Comparison of ENCODE assay signal across 15 cellular contexts in the genomic region with DNA sequence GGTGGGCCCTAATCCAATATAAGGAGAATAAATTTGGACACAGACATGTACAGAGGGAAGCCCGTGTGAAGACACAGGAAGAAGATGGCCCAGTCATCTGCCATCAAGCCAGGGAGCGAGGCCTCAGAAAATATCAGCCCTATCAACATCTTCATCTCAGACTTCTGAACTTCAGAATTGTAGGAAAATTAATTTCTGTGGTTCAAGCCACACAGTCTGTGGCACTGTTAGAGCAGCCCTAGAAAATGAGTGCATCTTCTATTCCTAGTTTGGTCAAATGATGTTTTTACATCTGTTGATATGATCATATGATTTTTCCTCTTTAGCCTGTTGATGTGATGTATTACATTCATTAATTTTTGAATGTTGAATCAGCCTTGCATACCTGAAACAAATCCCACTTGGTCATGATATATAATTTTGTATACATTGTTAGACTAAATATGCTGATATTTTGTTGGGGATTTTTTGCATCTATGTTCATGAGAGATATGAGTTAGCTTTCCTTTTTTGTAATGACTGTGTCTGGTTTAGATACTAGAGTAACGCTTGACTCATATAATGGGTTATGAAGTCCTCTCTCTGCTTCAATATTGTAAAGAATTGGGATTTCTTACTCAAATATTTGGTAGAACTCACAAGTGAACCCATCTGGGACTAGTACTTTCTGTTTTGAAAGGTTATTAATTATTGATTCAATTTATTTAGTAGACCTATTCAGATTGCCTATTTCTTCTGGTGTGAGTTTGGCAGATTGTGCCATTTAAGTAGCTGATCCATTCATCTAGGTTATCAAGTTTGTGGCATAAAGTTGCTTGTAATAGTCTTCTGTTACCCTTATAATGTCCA.
DNase-seq lines count a peak whose midpoint lies in the region; ATAC-seq and TF ChIP-seq lines count a peak whose summit lies in the region.
"Had no signal": no experiment of that assay in that cellular context is flagged by ENCODE, and none has a peak within 500 bp of the region (broad histone marks: within the 10 kb centered on the region; RNA-seq: fewer than 3 reads in every experiment).

No MANE protein-coding gene starts in this region.

- CTCF ChIA-PET in Caco-2 (lab: Charles Lee) = no interaction called here

- H3K4me1 ChIP-seq in Caco-2 (no peaks in the 10 kb centered on the region), aorta (ENCODE audit: control insufficient read depth in 1 of 2, insufficient read depth in 2 of 2, low read length in 2 of 2) (no peaks in the 10 kb centered on the region)
- H3K4me1 ChIP-seq: ascending aorta, upper lobe of right lung had no signal

- ATAC-seq in GM18505 (IDR thresholded peaks at IDR 0.05; ENCODE audit: unreplicated experiment) = peak; percentile 82
- ATAC-seq in GM19452 (IDR thresholded peaks at IDR 0.05; ENCODE audit: unreplicated experiment) = peak; percentile 78
- peak; percentile 71 for ATAC-seq in HG02840 (IDR thresholded peaks at IDR 0.05; ENCODE audit: low FRiP score, unreplicated experiment)
- peak; percentile 87 for ATAC-seq in HG03439 (IDR thresholded peaks at IDR 0.05; ENCODE audit: unreplicated experiment)
- ATAC-seq in aorta (ENCODE audit: low FRiP score) = no peak
- ATAC-seq: left colon, upper lobe of right lung had no signal

- peaks cover 3% of the 10 kb centered on the region for H3K27me3 Mint-ChIP-seq in Caco-2 (ENCODE audit: insufficient read depth, unreplicated experiment)

- no TSS peak for BruUV-seq in Caco-2 (replicated peaks; lab: Mats Ljungman, UMichigan)

- POLR2A ChIA-PET in Caco-2 (lab: Charles Lee) = no interaction called here

- H3K4me3 ChIP-seq in Caco-2 (ENCODE audit: low read depth, low read length) = no peak overlapping the region
- no peak overlapping the region for H3K4me3 ChIP-seq in aorta (ENCODE audit: low read length in 2 of 2)
- H3K4me3 ChIP-seq: ascending aorta, upper lobe of right lung had no signal

- no peak for TF ChIP-seq CTCF in Caco-2 (IDR thresholded peaks at IDR 0.05; ENCODE audit: insufficient read depth in 1 of 2, low read depth in 1 of 2, low read length in 1 of 2, severe bottlenecking in 1 of 2, unreplicated experiment in 1 of 2)

- 80% methylated on average over 3 of the region's 3 CpGs for WGBS in aorta, 2 donors

- intact Hi-C loops in Caco-2 (cut with micrococcal nuclease; ENCODE audit: unreplicated experiment) (no loop called here), aorta (cut with DNase I) (no loop called here)

- DNase-seq in Caco-2 = no peak
- DNase-seq in effector CD4-positive, alpha-beta T cell = no peak
- no peak for DNase-seq in activated naive CD4-positive, alpha-beta T cell (lab: John Stamatoyannopoulos, UW)
- DNase-seq in aorta = no peak
- DNase-seq: DND-41, left colon, T1000, upper lobe of right lung had no signal

- H3K36me3 Mint-ChIP-seq in Caco-2 (ENCODE audit: insufficient read depth, unreplicated experiment) = no peaks in the 10 kb centered on the region

- no peak overlapping the region for H3K27ac ChIP-seq in aorta (ENCODE audit: low read depth in 1 of 2, low read length in 2 of 2)
- H3K27ac ChIP-seq: ascending aorta, RWPE1, upper lobe of right lung had no signal

- no peaks in the 10 kb centered on the region for H3K36me3 ChIP-seq in Caco-2 (ENCODE audit: control insufficient read depth, insufficient read depth, low read length)
- no peaks in the 10 kb centered on the region for H3K36me3 ChIP-seq in aorta (ENCODE audit: control insufficient read depth in 1 of 2, insufficient read depth in 2 of 2, low read length in 1 of 2)
- H3K36me3 ChIP-seq: ascending aorta, upper lobe of right lung had no signal

- no peak for TF ChIP-seq POLR2A in GM18505 (IDR thresholded peaks at IDR 0.05; ENCODE audit: borderline replicate concordance, extremely low read depth, insufficient read depth, insufficient read length)

- H3K4me3 Mint-ChIP-seq in Caco-2 (ENCODE audit: unreplicated experiment) = no peak overlapping the region
- H3K4me3 Mint-ChIP-seq: nephron had no signal

- H3K4me1 Mint-ChIP-seq in Caco-2 (ENCODE audit: low read depth, unreplicated experiment) = no peaks in the 10 kb centered on the region
- H3K4me1 Mint-ChIP-seq: nephron had no signal

- H3K9me3 Mint-ChIP-seq in Caco-2 (ENCODE audit: unreplicated experiment) = peaks cover 14% of the 10 kb centered on the region

- H3K9me3 ChIP-seq in Caco-2 = peaks cover 5% of the 10 kb centered on the region; the same call in 1 of the 2 replicates
- no peaks in the 10 kb centered on the region for H3K9me3 ChIP-seq in aorta (ENCODE audit: control insufficient read depth, low read length)
- H3K9me3 ChIP-seq: upper lobe of right lung had no signal

- H3K27me3 ChIP-seq in Caco-2 (replicated peaks; ENCODE audit: control insufficient read depth, insufficient read depth, low read length) = no peaks in the 10 kb centered on the region
- H3K27me3 ChIP-seq in aorta (ENCODE audit: control insufficient read depth in 1 of 2, insufficient read depth in 2 of 2, low read length in 1 of 2) = no peaks in the 10 kb centered on the region
- H3K27me3 ChIP-seq: ascending aorta, upper lobe of right lung had no signal

- H3K27ac Mint-ChIP-seq in Caco-2 (ENCODE audit: unreplicated experiment) = no peak overlapping the region
- H3K27ac Mint-ChIP-seq: nephron had no signal
